In the genomic region with DNA sequence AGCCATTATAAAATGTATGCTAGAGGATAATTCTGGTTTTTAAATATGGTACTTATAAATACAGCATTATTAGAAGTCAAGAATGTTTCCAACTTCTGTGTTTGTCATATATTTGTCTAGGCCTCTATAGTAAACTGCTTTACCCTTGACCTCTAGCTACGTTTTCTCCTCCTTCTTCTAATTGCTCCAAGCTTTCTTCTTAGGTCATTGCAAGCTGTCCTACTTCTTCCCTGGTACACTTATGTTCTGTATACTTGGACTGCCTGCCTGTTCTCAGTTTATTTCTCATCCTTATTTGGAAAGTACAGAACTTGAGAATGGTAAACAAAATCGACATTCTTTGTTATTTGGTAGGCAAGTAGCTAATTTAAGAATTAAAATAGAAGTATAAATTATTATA, we compare ENCODE assay signal across 28 cellular contexts. TPM values are rescaled to one million over a fixed set of nuclear protein-coding genes. Genes with fewer than 3 reads are reported as not detected.
DNase-seq lines count a peak whose midpoint lies in the region; ATAC-seq, FAIRE-seq and TF ChIP-seq lines count a peak whose summit lies in the region.
"Had no signal": no experiment of that assay in that cellular context is flagged by ENCODE, and none has a peak within 500 bp of the region (broad histone marks: within the 10 kb centered on the region; RNA-seq: fewer than 3 reads in every experiment).

No MANE protein-coding gene starts in this region.

- peak overlapping the region; percentile 64 for H3K14ac ChIP-seq in IMR-90 (replicated peaks; ENCODE audit: low read depth, low read length)

- H3K56ac ChIP-seq in IMR-90 (ENCODE audit: extremely low read depth, insufficient read depth, low read length) = no peak overlapping the region

- H2AFZ ChIP-seq in IMR-90 (replicated peaks; ENCODE audit: low read length, poor library complexity) (no peak overlapping the region), mammary epithelial cell (ENCODE audit: low read depth, low read length) (no peak overlapping the region), hepatocyte (no peak overlapping the region)

- TF ChIP-seq CTCF in IMR-90 (conservative IDR thresholded peaks at IDR 0.05; ENCODE audit: low read depth, low read length) = no peak
- no peak for TF ChIP-seq CTCF in mammary epithelial cell (conservative IDR thresholded peaks at IDR 0.05 in 1 of 2, IDR thresholded peaks at IDR 0.05 in 1 of 2; ENCODE audit: extremely low read depth in 1 of 2, insufficient read depth in 1 of 2, low read depth in 1 of 2, low read length in 2 of 2)
- TF ChIP-seq CTCF in hepatocyte (IDR thresholded peaks at IDR 0.05; ENCODE audit: poor library complexity) = no peak

- no peaks in the 10 kb centered on the region for H3K79me2 ChIP-seq in mammary epithelial cell (ENCODE audit: insufficient read depth, low read length)
- H3K79me2 ChIP-seq in hepatocyte = no peaks in the 10 kb centered on the region

- H3K9me2 ChIP-seq in hepatocyte (replicated peaks; ENCODE audit: insufficient read depth) = no peaks in the 10 kb centered on the region

- H4K91ac ChIP-seq in IMR-90 (ENCODE audit: insufficient read depth, low read depth, low read length) = peak overlapping the region; percentile 31

- H2BK20ac ChIP-seq in IMR-90 (ENCODE audit: low read depth, low read length) = peak overlapping the region; percentile 82

- CTCF ChIA-PET in IMR-90 (lab: Yijun Ruan, JAX) = no interaction called here
- CTCF ChIA-PET in mammary epithelial cell (lab: Charles Lee; ENCODE audit: low non-redundant PET) = no interaction called here

- no peak overlapping the region for H2AK5ac ChIP-seq in IMR-90 (ENCODE audit: low read depth, low read length)

- peak overlapping the region; percentile 57; the same call in 1 of the 2 replicates for H3K23ac ChIP-seq in IMR-90 (ENCODE audit: low read depth, low read length)

- peak overlapping the region in 1 of 2 experiments; percentile 41; a peak in 1 of 4 replicates for H4K8ac ChIP-seq in IMR-90 (ENCODE audit: low read depth in 2 of 2, low read length in 2 of 2)

- H3K36me3 ChIP-seq in BLaER1 = no peaks in the 10 kb centered on the region
- H3K36me3 ChIP-seq in IMR-90 (ENCODE audit: control insufficient read depth, insufficient read depth, low read length) = no peaks in the 10 kb centered on the region
- H3K36me3 ChIP-seq in mammary epithelial cell (ENCODE audit: insufficient read depth, low read length) = no peaks in the 10 kb centered on the region
- H3K36me3 ChIP-seq in hepatocyte (replicated peaks; ENCODE audit: insufficient read depth, low read depth) = no peaks in the 10 kb centered on the region
- H3K36me3 ChIP-seq: HAP-1 had no signal

- no peaks in the 10 kb centered on the region for H3K79me1 ChIP-seq in IMR-90 (ENCODE audit: low read depth in 1 of 2, low read length in 2 of 2)

- POLR2A ChIA-PET in IMR-90 (lab: Charles Lee; ENCODE audit: unreplicated experiment) = no interaction called here

- no CpG with 5 or more reads among the region's 2 CpGs for WGBS in IMR-90 (ENCODE audit: extremely low coverage in 2 of 2, insufficient read length in 1 of 2), 2 experiments
- WGBS in mammary epithelial cell (ENCODE audit: low coverage, missing lambda C conversion rate) = 94% methylated on average over 2 of the region's 2 CpGs
- WGBS in hepatocyte (ENCODE audit: low lambda C conversion rate, missing lambda C conversion rate) = 56% methylated on average over 2 of the region's 2 CpGs

- H2BK120ac ChIP-seq in IMR-90 (ENCODE audit: low read depth, low read length) = peak overlapping the region; percentile 81

- H2BK15ac ChIP-seq in IMR-90 (ENCODE audit: low read depth, low read length) = peak overlapping the region; percentile 62; the same call in 2 of the 3 replicates

- peaks cover 10% of the 10 kb centered on the region for H3K9me3 ChIP-seq in BLaER1
- H3K9me3 ChIP-seq in IMR-90 (ENCODE audit: control insufficient read depth, insufficient read depth, low read length) = peaks cover 6% of the 10 kb centered on the region; the same call in 1 of the 2 replicates
- peaks cover 3% of the 10 kb centered on the region for H3K9me3 ChIP-seq in mammary epithelial cell (replicated peaks; ENCODE audit: insufficient read depth, low read length)
- H3K9me3 ChIP-seq in hepatocyte (ENCODE audit: low read depth) = no peaks in the 10 kb centered on the region
- H3K9me3 ChIP-seq: body of pancreas, HAP-1 had no signal

- DNase-seq in IMR-90 (no peak), mammary epithelial cell (no peak), hepatocyte (ENCODE audit: low spot score) (no peak), mesenteric fat pad (ENCODE audit: low spot score) (no peak), HTR-8/SVneo (ENCODE audit: insufficient read length, low spot score) (no peak), GM19238 (ENCODE audit: insufficient read length, low spot score) (no peak)
- no peak for DNase-seq in activated CD8-positive, alpha-beta memory T cell treated with anti-CD3 and anti-CD28 coated beads, Interleukin-2, amount 50 U/mL, for 4 hours
- DNase-seq: activated CD4-positive, alpha-beta T cell treated with anti-CD3 and anti-CD28 coated beads for 1 hour; activated CD8-positive, alpha-beta T cell treated with anti-CD3 and anti-CD28 coated beads for 36 hours; activated effector memory CD4-positive, alpha-beta T cell treated with anti-CD3 and anti-CD28 coated beads, Interleukin-2, amount 50 U/mL, for 16 hours; body of pancreas; Calu3; effector memory CD4-positive, alpha-beta T cell; glutamatergic neuron; kidney glomerular epithelial cell; NCI-H2081 treated with DMSO at 0.1 percent for 48 hours; NCI-H345; NCI-H82; nucleus accumbens; SHP77 treated with DMSO at 0.1 percent for 48 hours; T-cell had no signal

- H3K27ac ChIP-seq in BLaER1 (peak overlapping the region; percentile 40; the same call in 1 of the 2 replicates), IMR-90 (ENCODE audit: insufficient read depth, low read length) (no peak overlapping the region), mammary epithelial cell (ENCODE audit: insufficient read depth, low read depth, low read length) (peak overlapping the region; percentile 65), hepatocyte (peak overlapping the region; percentile 49)
- H3K27ac ChIP-seq: body of pancreas had no signal

- no peaks in the 10 kb centered on the region for H3K27me3 ChIP-seq in BLaER1
- H3K27me3 ChIP-seq in IMR-90 (ENCODE audit: control insufficient read depth, insufficient read depth, low read length) = no peaks in the 10 kb centered on the region
- H3K27me3 ChIP-seq in mammary epithelial cell (ENCODE audit: insufficient read depth, low read length) = no peaks in the 10 kb centered on the region
- H3K27me3 ChIP-seq in hepatocyte = no peaks in the 10 kb centered on the region
- H3K27me3 ChIP-seq: body of pancreas had no signal

- TF ChIP-seq POLR2A in IMR-90 (IDR thresholded peaks at IDR 0.05; ENCODE audit: low read depth, low read length) = no peak

- H3K4me1 ChIP-seq in BLaER1 (peaks cover 47% of the 10 kb centered on the region), IMR-90 (ENCODE audit: control insufficient read depth, insufficient read depth, low read length) (peaks cover 5% of the 10 kb centered on the region), mammary epithelial cell (ENCODE audit: insufficient read depth, low read length) (peaks cover 25% of the 10 kb centered on the region), hepatocyte (ENCODE audit: insufficient read depth) (no peaks in the 10 kb centered on the region)
- H3K4me1 ChIP-seq: body of pancreas had no signal

- no peak for FAIRE-seq in HTR-8/SVneo (lab: Jason Lieb, UNC)
- FAIRE-seq: colon, GM12891, TTC549 had no signal

- TF ChIP-seq RAD21 in IMR-90 (IDR thresholded peaks at IDR 0.05; ENCODE audit: low read length) = no peak

- in situ Hi-C loops in IMR-90 (cut with MboI; ENCODE audit: low sequenced_read_pairs) (no loop called here), mammary epithelial cell (cut with MboI; ENCODE audit: low sequenced_read_pairs in 2 of 2) (no loop called here)

- H3K4me3 ChIP-seq in BLaER1 (no peak overlapping the region), IMR-90 (ENCODE audit: insufficient read depth, low read depth, low read length) (no peak overlapping the region), mammary epithelial cell (replicated peaks in 1 of 3; ENCODE audit: insufficient read depth in 1 of 3, low read depth in 2 of 3, low read length in 3 of 3) (no peak overlapping the region), hepatocyte (no peak overlapping the region)
- H3K4me3 ChIP-seq: body of pancreas, HAP-1, skin epidermis had no signal

- peak overlapping the region; percentile 95 for H2BK5ac ChIP-seq in IMR-90 (ENCODE audit: low read depth, low read length, poor library complexity, severe bottlenecking)

- H4K20me1 ChIP-seq in BLaER1 (no peaks in the 10 kb centered on the region), IMR-90 (ENCODE audit: insufficient read depth, low read length) (no peaks in the 10 kb centered on the region), mammary epithelial cell (ENCODE audit: insufficient read depth, low read length) (no peaks in the 10 kb centered on the region), hepatocyte (ENCODE audit: insufficient read depth, poor library complexity, severe bottlenecking) (no peaks in the 10 kb centered on the region)

- H3K18ac ChIP-seq in IMR-90 (ENCODE audit: low read depth, low read length) = peak overlapping the region; percentile 57; the same call in 1 of the 2 replicates

- H3K4ac ChIP-seq in IMR-90 (ENCODE audit: low read depth, low read length) = peak overlapping the region; percentile 57; the same call in 1 of the 2 replicates

- dilution Hi-C loops in IMR-90 (cut with HindIII; ENCODE audit: low sequenced_read_pairs, unreplicated experiment) = no loop called here
- dilution Hi-C loops in mammary epithelial cell (cut with HindIII; ENCODE audit: low sequenced_read_pairs) = no loop called here

- H4K5ac ChIP-seq in IMR-90 (ENCODE audit: low read depth, low read length) = no peak overlapping the region

- ATAC-seq in IMR-90 (ENCODE audit: low read depth) = peak; percentile 25; the same call in 1 of the 2 replicates
- ATAC-seq: activated CD8-positive, alpha-beta T cell treated with anti-CD3 and anti-CD28 coated beads for 36 hours; body of pancreas; esophagus mucosa; T-cell had no signal

- H3K4me2 ChIP-seq in BLaER1 (peak overlapping the region; percentile 39; the same call in 1 of the 2 replicates), IMR-90 (ENCODE audit: low read depth, low read length) (no peak overlapping the region), mammary epithelial cell (ENCODE audit: insufficient read depth, low read depth, low read length) (no peak overlapping the region), hepatocyte (no peak overlapping the region)

- BruUV-seq in IMR-90 (replicated peaks; lab: Mats Ljungman, UMichigan) (no TSS peak), mammary epithelial cell (replicated peaks; lab: Mats Ljungman, UMichigan) (no TSS peak)

- H2AK9ac ChIP-seq in IMR-90 (replicated peaks; ENCODE audit: low read depth, low read length, poor library complexity) = no peak overlapping the region

- intact Hi-C loops in IMR-90 (cut with micrococcal nuclease) = no loop called here
- intact Hi-C loops in mammary epithelial cell (cut with micrococcal nuclease) = no loop called here

- no peaks in the 10 kb centered on the region; the same call in 1 of the 2 replicates for H3K9me1 ChIP-seq in IMR-90 (ENCODE audit: insufficient read depth, low read length)

- H3K9ac ChIP-seq in BLaER1 (no peak overlapping the region), IMR-90 (ENCODE audit: low read depth, low read length) (no peak overlapping the region), mammary epithelial cell (ENCODE audit: insufficient read depth, low read length) (no peak overlapping the region)

RNA-seq across cellular contexts. Expression of gene ATP2B1, which starts 23.9 kb away (rescaled TPM):
- 32.6 and 42.5 TPM in 2 replicates for total RNA-seq in IMR-90 (2012; rRNA removed)
- 9.6 and 9.9 TPM in 2 replicates for polyA plus RNA-seq in IMR-90 (2012; rRNA removed)
- 1.2 and 4.2 TPM in 2 replicates for polyA plus RNA-seq in IMR-90 (2012; cell fraction: cytosol; rRNA removed)
- polyA plus RNA-seq in IMR-90 (2012; cell fraction: nucleus; rRNA removed; ENCODE audit: low replicate concordance) = 0.72 and 18.7 TPM in 2 replicates
- total RNA-seq in mammary epithelial cell = 10 to 100 TPM; 63.8 to 97.7 TPM
- 26.1 TPM for polyA plus RNA-seq in mammary epithelial cell
- polyA minus RNA-seq in mammary epithelial cell = 65.9 TPM
- total RNA-seq in hepatocyte = 67.2 and 71.4 TPM in 2 replicates
- polyA plus RNA-seq in hepatocyte = 52.2 and 67.1 TPM in 2 replicates
- total RNA-seq in mesenteric fat pad = 36.9 TPM
